In the genomic region with DNA sequence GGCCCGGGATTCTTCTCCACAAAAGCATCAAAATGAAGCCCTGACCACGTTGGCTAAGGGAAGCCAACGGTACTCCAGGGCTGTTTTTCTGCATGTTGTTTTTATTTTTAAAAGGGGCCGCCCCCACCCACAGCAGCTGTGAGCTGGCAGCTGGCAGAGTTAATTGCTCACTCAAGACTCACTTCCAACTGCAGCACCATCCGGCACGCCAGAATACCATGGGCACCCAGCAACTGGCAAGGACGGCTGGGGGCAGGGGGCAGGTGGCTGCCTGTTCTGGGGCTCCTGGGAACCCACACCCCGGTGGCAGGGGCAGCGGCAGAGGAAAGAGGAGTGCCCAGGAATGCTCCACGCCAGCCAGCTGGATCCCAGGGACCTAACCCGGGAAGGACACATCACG, we compare ENCODE assay signal across 10 cellular contexts. TPM values are rescaled to one million over a fixed set of nuclear protein-coding genes. Genes with fewer than 3 reads are reported as not detected.
A peak's percentile ranks its signal among the peaks of the same experiment; 100 is the strongest.
DNase-seq lines count a peak whose midpoint lies in the region; TF ChIP-seq lines count a peak whose summit lies in the region.
"Had no signal": no experiment of that assay in that cellular context is flagged by ENCODE, and none has a peak within 500 bp of the region (broad histone marks: within the 10 kb centered on the region; RNA-seq: fewer than 3 reads in every experiment).

No MANE protein-coding gene starts in this region.

- H3K9me3 ChIP-seq in sigmoid colon: no peaks in the 10 kb centered on the region

- peaks cover 0 to 71% (median 56%) of the 10 kb centered on the region in 4 donors for H3K4me1 ChIP-seq in sigmoid colon

- TF ChIP-seq CTCF in HFFc6 (IDR thresholded peaks at IDR 0.05) (no peak), sigmoid colon (IDR thresholded peaks at IDR 0.05) (no peak)

- no peak for TF ChIP-seq POLR2A in sigmoid colon (IDR thresholded peaks at IDR 0.05)

- WGBS in sigmoid colon, 2 donors: 57 to 77% methylated on average over 12 of the region's 12 CpGs

- H3K4me3 ChIP-seq in sigmoid colon: no peak overlapping the region

- no peak for DNase-seq in HFFc6
- DNase-seq in NCI-H345 (lab: John Stamatoyannopoulos, UW): peak; percentile 68
- DNase-seq in dermis blood vessel endothelial cell: peak; percentile 53
- DNase-seq in sigmoid colon: no peak
- no peak for DNase-seq in ACHN
- no peak for DNase-seq in NOMO-1 treated with dmso at 0.1 percent for 144 hours (lab: John Stamatoyannopoulos, UW; ENCODE audit: unreplicated experiment)
- no peak for DNase-seq in Kasumi-1 (lab: John Stamatoyannopoulos, UW)
- DNase-seq in HK-2 (ENCODE audit: unreplicated experiment): no peak
- DNase-seq: stimulated activated CD4-positive, alpha-beta T cell treated with anti-CD3 and anti-CD28 coated beads, Interleukin-4, amount 100 ng/mL, for 1 hour had no signal

- H3K4me3 Mint-ChIP-seq in HFFc6: no peak overlapping the region
- H3K4me3 Mint-ChIP-seq: activated naive CD4-positive, alpha-beta T cell treated with anti-CD3 and anti-CD28 coated beads, Interleukin-2, amount 50 U/mL, for 24 hours had no signal

- H3K4me1 Mint-ChIP-seq in HFFc6 (ENCODE audit: low read depth): peaks cover 71% of the 10 kb centered on the region

- H3K27ac ChIP-seq in sigmoid colon: peak overlapping the region; percentile 4 to 99 (median 81)

- peaks cover 0 to 5% (median 0%) of the 10 kb centered on the region in 4 donors for H3K36me3 ChIP-seq in sigmoid colon

- no peak for TF ChIP-seq EP300 in sigmoid colon (IDR thresholded peaks at IDR 0.05)

- H3K27me3 ChIP-seq in sigmoid colon: no peaks in the 10 kb centered on the region

- H3K36me3 Mint-ChIP-seq in HFFc6 (ENCODE audit: low read depth): no peaks in the 10 kb centered on the region
- H3K36me3 Mint-ChIP-seq: activated naive CD4-positive, alpha-beta T cell treated with anti-CD3 and anti-CD28 coated beads, Interleukin-2, amount 50 U/mL, for 24 hours had no signal

- in situ Hi-C loops in ACHN (cut with HindIII; ENCODE audit: low pct_ligation_motif_present, low pct_unique_long_range_greater_than_20kb, low sequenced_read_pairs): no loop called here

- H3K27me3 Mint-ChIP-seq in HFFc6 (ENCODE audit: insufficient read depth): peaks cover 14% of the 10 kb centered on the region
- H3K27me3 Mint-ChIP-seq: activated naive CD4-positive, alpha-beta T cell treated with anti-CD3 and anti-CD28 coated beads, Interleukin-2, amount 50 U/mL, for 24 hours had no signal

- H3K27ac Mint-ChIP-seq in HFFc6: peak overlapping the region; percentile 76; the same call in 1 of the 2 replicates

- intact Hi-C loops in sigmoid colon (cut with DNase I): no loop called here

- H3K9me3 Mint-ChIP-seq in HFFc6: peaks cover 5% of the 10 kb centered on the region; the same call in 1 of the 2 replicates
- H3K9me3 Mint-ChIP-seq: activated naive CD4-positive, alpha-beta T cell treated with anti-CD3 and anti-CD28 coated beads, Interleukin-2, amount 50 U/mL, for 24 hours had no signal

RNA-seq across cellular contexts. Expression of gene NCOR2, which starts 44.3 kb away (rescaled TPM):
- 100 to 1,000 TPM; 237 to 249 (median 240) TPM for total RNA-seq in HFFc6 (2021; fragmentation: NEBNext Ultra II Directional; extraction: Animal tissue kit (Norgen Biotek cat#: 25700))
- total RNA-seq in dermis blood vessel endothelial cell: 25.7 and 44.3 TPM in 2 replicates
- 100 to 1,000 TPM in 1 of 4 donors, 10 to 100 TPM in 3; 42.5 to 134 (median 73.5) TPM for total RNA-seq in sigmoid colon
- 10 to 100 TPM; 18.6 to 81.8 (median 24.7) TPM for polyA plus RNA-seq in sigmoid colon

Comparison
In these comparisons a context has a peak if more than half of its experiments do, and no peak if none do; other contexts are left out.
1. DNase-seq: peak in NCI-H345 (single experiment) and dermis blood vessel endothelial cell (single experiment); none in HFFc6 (single experiment), sigmoid colon (single experiment), ACHN (single experiment), NOMO-1 treated with dmso at 0.1 percent for 144 hours (single experiment), Kasumi-1 (0 of 2) and HK-2 (single experiment).